Comparison of ENCODE assay signal across 26 cellular contexts in genomic region chr1:86992790-86993189, GRCh38.
A peak's percentile ranks its signal among the peaks of the same experiment; 100 is the strongest.
DNase-seq lines count a peak whose midpoint lies in the region; ATAC-seq, FAIRE-seq and TF ChIP-seq lines count a peak whose summit lies in the region.
"Had no signal": no experiment of that assay in that cellular context is flagged by ENCODE, and none has a peak within 500 bp of the region (broad histone marks: within the 10 kb centered on the region; RNA-seq: fewer than 3 reads in every experiment).

No MANE protein-coding gene starts in this region.

- no peak for DNase-seq in H54 (ENCODE audit: insufficient read length, low spot score)
- DNase-seq in iris pigment epithelial cell (ENCODE audit: low read depth): peak; percentile 20
- no peak for DNase-seq in AG20443 (ENCODE audit: low spot score)
- DNase-seq in activated CD4-positive, alpha-beta T cell treated with anti-CD3 and anti-CD28 coated beads, Interleukin-2, amount 50 U/mL, for 1 hour: no peak
- DNase-seq in NOMO-1 treated with DMSO at 0.1 percent for 48 hours (lab: John Stamatoyannopoulos, UW; ENCODE audit: unreplicated experiment): no peak
- DNase-seq: activated effector memory CD4-positive, alpha-beta T cell treated with anti-CD3 and anti-CD28 coated beads, Interleukin-2, amount 50 U/mL, for 16 hours; body of pancreas; CD4-positive, alpha-beta T cell; DMS79 treated with DMSO at 0.1 percent for 48 hours; GOT3; Kasumi-1; mucosa of descending colon; NCI-H1048; NCI-H2081; NCI-H446 treated with DMSO at 0.1 percent for 48 hours; SHP77 treated with DMSO at 0.1 percent for 48 hours; stimulated activated CD4-positive, alpha-beta T cell treated with anti-CD3 and anti-CD28 coated beads, Interleukin-15, amount 100 ng/mL, for 24 hours; thyroid gland had no signal

- H3K27ac ChIP-seq in C4-2B: peak overlapping the region; percentile 89
- H3K27ac ChIP-seq: body of pancreas, foreskin keratinocyte, parathyroid adenoma, thyroid gland had no signal

- no peak for TF ChIP-seq CTCF in C4-2B (conservative IDR thresholded peaks at IDR 0.05)

- FAIRE-seq in H54 (lab: Jason Lieb, UNC): peak; percentile 23

- peak; percentile 48; the same call in 2 of the 3 replicates for ATAC-seq in SK-N-SH treated with all-trans-retinoic acid at 6 μM for 48 hours
- no peak for ATAC-seq in HG03280 (IDR thresholded peaks at IDR 0.05; ENCODE audit: unreplicated experiment)
- ATAC-seq: activated CD4-positive, CD25-positive, alpha-beta regulatory T cell treated with anti-CD3 and anti-CD28 coated beads, Interleukin-2, amount 50 U/mL, for 24 hours; body of pancreas; esophagus mucosa; sciatic nerve had no signal

- no peak for TF ChIP-seq POLR2A in H54 (IDR thresholded peaks at IDR 0.05; ENCODE audit: low read depth, low read length)

TF ChIP-seq in SK-N-SH treated with all-trans-retinoic acid at 6 μM for 48 hours, 23 proteins besides CTCF, POLR2A, EP300 and RAD21:
- no peak for TF ChIP-seq SNAI2 (CRISPR knock-in tag; IDR thresholded peaks at IDR 0.05)
- no peak for TF ChIP-seq PPARA (CRISPR knock-in tag; IDR thresholded peaks at IDR 0.05; ENCODE audit: borderline replicate concordance)
- no peak for TF ChIP-seq GLIS3 (CRISPR knock-in tag; IDR thresholded peaks at IDR 0.05)
- no peak for TF ChIP-seq POU6F1 (CRISPR knock-in tag; IDR thresholded peaks at IDR 0.05; ENCODE audit: borderline replicate concordance, low read depth)
- TF ChIP-seq, protein P1, sequence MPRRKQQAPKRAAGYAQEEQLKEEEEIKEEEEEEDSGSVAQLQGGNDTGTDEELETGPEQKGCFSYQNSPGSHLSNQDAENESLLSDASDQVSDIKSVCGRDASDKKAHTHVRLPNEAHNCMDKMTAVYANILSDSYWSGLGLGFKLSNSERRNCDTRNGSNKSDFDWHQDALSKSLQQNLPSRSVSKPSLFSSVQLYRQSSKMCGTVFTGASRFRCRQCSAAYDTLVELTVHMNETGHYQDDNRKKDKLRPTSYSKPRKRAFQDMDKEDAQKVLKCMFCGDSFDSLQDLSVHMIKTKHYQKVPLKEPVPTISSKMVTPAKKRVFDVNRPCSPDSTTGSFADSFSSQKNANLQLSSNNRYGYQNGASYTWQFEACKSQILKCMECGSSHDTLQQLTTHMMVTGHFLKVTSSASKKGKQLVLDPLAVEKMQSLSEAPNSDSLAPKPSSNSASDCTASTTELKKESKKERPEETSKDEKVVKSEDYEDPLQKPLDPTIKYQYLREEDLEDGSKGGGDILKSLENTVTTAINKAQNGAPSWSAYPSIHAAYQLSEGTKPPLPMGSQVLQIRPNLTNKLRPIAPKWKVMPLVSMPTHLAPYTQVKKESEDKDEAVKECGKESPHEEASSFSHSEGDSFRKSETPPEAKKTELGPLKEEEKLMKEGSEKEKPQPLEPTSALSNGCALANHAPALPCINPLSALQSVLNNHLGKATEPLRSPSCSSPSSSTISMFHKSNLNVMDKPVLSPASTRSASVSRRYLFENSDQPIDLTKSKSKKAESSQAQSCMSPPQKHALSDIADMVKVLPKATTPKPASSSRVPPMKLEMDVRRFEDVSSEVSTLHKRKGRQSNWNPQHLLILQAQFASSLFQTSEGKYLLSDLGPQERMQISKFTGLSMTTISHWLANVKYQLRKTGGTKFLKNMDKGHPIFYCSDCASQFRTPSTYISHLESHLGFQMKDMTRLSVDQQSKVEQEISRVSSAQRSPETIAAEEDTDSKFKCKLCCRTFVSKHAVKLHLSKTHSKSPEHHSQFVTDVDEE (CRISPR knock-in tag; IDR thresholded peaks at IDR 0.05): no peak
- TF ChIP-seq OSR1 (CRISPR knock-in tag; IDR thresholded peaks at IDR 0.05): no peak
- no peak for TF ChIP-seq ESRRG (CRISPR knock-in tag; IDR thresholded peaks at IDR 0.05)
- TF ChIP-seq, protein P2, sequence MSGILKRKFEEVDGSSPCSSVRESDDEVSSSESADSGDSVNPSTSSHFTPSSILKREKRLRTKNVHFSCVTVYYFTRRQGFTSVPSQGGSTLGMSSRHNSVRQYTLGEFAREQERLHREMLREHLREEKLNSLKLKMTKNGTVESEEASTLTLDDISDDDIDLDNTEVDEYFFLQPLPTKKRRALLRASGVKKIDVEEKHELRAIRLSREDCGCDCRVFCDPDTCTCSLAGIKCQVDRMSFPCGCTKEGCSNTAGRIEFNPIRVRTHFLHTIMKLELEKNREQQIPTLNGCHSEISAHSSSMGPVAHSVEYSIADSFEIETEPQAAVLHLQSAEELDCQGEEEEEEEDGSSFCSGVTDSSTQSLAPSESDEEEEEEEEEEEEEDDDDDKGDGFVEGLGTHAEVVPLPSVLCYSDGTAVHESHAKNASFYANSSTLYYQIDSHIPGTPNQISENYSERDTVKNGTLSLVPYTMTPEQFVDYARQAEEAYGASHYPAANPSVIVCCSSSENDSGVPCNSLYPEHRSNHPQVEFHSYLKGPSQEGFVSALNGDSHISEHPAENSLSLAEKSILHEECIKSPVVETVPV (CRISPR knock-in tag; IDR thresholded peaks at IDR 0.05): no peak
- TF ChIP-seq ZFP30 (CRISPR knock-in tag; IDR thresholded peaks at IDR 0.05): no peak
- TF ChIP-seq TOX (CRISPR knock-in tag; IDR thresholded peaks at IDR 0.05; ENCODE audit: borderline replicate concordance): no peak
- no peak for TF ChIP-seq ZNF8 (CRISPR knock-in tag; IDR thresholded peaks at IDR 0.05)
- no peak for TF ChIP-seq CSDC2 (CRISPR knock-in tag; IDR thresholded peaks at IDR 0.05)
- TF ChIP-seq, protein P3, sequence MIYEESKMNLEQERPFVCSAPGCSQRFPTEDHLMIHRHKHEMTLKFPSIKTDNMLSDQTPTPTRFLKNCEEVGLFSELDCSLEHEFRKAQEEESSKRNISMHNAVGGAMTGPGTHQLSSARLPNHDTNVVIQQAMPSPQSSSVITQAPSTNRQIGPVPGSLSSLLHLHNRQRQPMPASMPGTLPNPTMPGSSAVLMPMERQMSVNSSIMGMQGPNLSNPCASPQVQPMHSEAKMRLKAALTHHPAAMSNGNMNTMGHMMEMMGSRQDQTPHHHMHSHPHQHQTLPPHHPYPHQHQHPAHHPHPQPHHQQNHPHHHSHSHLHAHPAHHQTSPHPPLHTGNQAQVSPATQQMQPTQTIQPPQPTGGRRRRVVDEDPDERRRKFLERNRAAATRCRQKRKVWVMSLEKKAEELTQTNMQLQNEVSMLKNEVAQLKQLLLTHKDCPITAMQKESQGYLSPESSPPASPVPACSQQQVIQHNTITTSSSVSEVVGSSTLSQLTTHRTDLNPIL (CRISPR knock-in tag; IDR thresholded peaks at IDR 0.05; ENCODE audit: low read depth): no peak
- TF ChIP-seq ISL1 (CRISPR knock-in tag; IDR thresholded peaks at IDR 0.05): no peak
- no peak for TF ChIP-seq ZC3H10 (CRISPR knock-in tag; IDR thresholded peaks at IDR 0.05)
- TF ChIP-seq ZFP3 (CRISPR knock-in tag; IDR thresholded peaks at IDR 0.05): no peak
- TF ChIP-seq TCF4 (CRISPR knock-in tag; IDR thresholded peaks at IDR 0.05; ENCODE audit: borderline replicate concordance): no peak
- TF ChIP-seq RARB (CRISPR knock-in tag; IDR thresholded peaks at IDR 0.05): no peak
